1 cellular context compared by ENCODE assay signal in genomic region chr17:75105269-75106080, GRCh38.
TF ChIP-seq lines count a peak whose summit lies in the region.

No MANE protein-coding gene starts in this region.

TF ChIP-seq in K562, 482 proteins besides CTCF, POLR2A, EP300 and RAD21:
- 0 out of 2 replicates have a peak, but pooled peaks have one; percentile 20 for TF ChIP-seq CXXC5 (CRISPR knock-in tag; IDR thresholded peaks at IDR 0.05)
- TF ChIP-seq, protein P1, sequence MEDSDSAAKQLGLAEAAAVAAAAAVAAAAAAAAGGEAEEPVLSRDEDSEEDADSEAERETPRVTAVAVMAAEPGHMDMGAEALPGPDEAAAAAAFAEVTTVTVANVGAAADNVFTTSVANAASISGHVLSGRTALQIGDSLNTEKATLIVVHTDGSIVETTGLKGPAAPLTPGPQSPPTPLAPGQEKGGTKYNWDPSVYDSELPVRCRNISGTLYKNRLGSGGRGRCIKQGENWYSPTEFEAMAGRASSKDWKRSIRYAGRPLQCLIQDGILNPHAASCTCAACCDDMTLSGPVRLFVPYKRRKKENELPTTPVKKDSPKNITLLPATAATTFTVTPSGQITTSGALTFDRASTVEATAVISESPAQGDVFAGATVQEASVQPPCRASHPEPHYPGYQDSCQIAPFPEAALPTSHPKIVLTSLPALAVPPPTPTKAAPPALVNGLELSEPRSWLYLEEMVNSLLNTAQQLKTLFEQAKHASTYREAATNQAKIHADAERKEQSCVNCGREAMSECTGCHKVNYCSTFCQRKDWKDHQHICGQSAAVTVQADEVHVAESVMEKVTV (CRISPR knock-in tag; IDR thresholded peaks at IDR 0.05) = 0 out of 2 replicates have a peak, but pooled peaks have one; percentile 23
- TF ChIP-seq RCOR1 (IDR thresholded peaks at IDR 0.05; ENCODE audit: borderline replicate concordance in 1 of 2, low read depth in 2 of 2, low read length in 2 of 2) = peak in 1 of 2 experiments; percentile 60; a peak in 1 of 4 replicates
- TF ChIP-seq ZKSCAN1 (IDR thresholded peaks at IDR 0.05; ENCODE audit: low read depth, low read length) = 0 out of 2 replicates have a peak, but pooled peaks have one; percentile 7
- TF ChIP-seq TFAP4 (CRISPR knock-in tag; IDR thresholded peaks at IDR 0.05; ENCODE audit: borderline replicate concordance) = peak; percentile 67; the same call in 1 of the 2 replicates
- no peak for TF ChIP-seq ZBTB7A (IDR thresholded peaks at IDR 0.05; ENCODE audit: borderline replicate concordance, control insufficient read depth, low read depth, low read length)
- no peak for TF ChIP-seq NFIC (IDR thresholded peaks at IDR 0.05)
- TF ChIP-seq RB1 (IDR thresholded peaks at IDR 0.05; ENCODE audit: low read depth) = peak; percentile 37; the same call in 1 of the 2 replicates
- TF ChIP-seq KDM1A (IDR thresholded peaks at IDR 0.05) = 0 out of 4 replicates have a peak, but pooled peaks of 1 of the 2 experiments have one; percentile 30
- 0 out of 2 replicates have a peak, but pooled peaks have one; percentile 22 for TF ChIP-seq SMC3 (conservative IDR thresholded peaks at IDR 0.05; ENCODE audit: insufficient read depth, low read depth, low read length)
- TF ChIP-seq, protein P2, sequence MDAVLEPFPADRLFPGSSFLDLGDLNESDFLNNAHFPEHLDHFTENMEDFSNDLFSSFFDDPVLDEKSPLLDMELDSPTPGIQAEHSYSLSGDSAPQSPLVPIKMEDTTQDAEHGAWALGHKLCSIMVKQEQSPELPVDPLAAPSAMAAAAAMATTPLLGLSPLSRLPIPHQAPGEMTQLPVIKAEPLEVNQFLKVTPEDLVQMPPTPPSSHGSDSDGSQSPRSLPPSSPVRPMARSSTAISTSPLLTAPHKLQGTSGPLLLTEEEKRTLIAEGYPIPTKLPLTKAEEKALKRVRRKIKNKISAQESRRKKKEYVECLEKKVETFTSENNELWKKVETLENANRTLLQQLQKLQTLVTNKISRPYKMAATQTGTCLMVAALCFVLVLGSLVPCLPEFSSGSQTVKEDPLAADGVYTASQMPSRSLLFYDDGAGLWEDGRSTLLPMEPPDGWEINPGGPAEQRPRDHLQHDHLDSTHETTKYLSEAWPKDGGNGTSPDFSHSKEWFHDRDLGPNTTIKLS (IDR thresholded peaks at IDR 0.05; ENCODE audit: borderline replicate concordance, low read depth) = no peak
- no peak for TF ChIP-seq HNRNPL (IDR thresholded peaks at IDR 0.05; ENCODE audit: low read depth, low read length)
- TF ChIP-seq CTBP1 (IDR thresholded peaks at IDR 0.05; ENCODE audit: borderline replicate concordance) = peak; percentile 74; the same call in 1 of the 2 replicates
- TF ChIP-seq, protein P3, sequence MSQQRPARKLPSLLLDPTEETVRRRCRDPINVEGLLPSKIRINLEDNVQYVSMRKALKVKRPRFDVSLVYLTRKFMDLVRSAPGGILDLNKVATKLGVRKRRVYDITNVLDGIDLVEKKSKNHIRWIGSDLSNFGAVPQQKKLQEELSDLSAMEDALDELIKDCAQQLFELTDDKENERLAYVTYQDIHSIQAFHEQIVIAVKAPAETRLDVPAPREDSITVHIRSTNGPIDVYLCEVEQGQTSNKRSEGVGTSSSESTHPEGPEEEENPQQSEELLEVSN (IDR thresholded peaks at IDR 0.05; ENCODE audit: borderline replicate concordance in 1 of 2, extremely low read depth in 1 of 2, insufficient read depth in 1 of 2, insufficient read length in 1 of 2, low read depth in 1 of 2, low read length in 1 of 2, poor library complexity in 1 of 2, severe bottlenecking in 1 of 2) = peak in 1 of 2 experiments; percentile 11
TF ChIP-seq in K562: peak in this region for 10.
